In the genomic region with DNA sequence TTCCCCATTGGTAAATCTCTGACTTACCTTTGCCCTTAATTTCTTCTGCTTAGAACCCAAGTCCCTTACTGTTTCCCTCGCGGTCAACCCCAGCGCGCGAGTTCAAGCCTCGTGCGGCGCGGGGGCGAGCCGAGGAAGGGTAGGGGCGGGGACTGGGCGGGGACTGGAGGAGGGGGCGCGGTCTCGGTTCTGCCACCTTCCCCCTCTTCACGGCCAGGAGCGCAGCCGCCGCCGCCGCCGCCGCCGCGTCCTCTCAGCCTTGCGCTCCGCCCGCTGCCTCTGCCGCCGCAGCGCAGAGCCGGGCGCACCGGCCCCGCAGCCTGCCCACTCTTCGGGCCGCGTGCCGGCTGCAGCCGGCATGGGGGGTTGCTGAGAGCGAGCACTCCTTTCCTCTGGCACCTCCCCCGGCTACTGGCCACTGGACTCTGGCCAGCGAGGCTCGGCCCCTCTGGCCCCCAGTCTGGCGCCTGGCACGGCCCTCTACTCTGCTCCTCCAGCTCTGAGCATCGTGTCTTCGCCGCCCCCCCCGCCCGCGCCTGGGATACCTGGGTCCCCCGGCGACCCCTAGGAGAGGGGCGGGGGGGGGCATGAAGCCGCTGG, we compare ENCODE assay signal across 1 cellular context.
A peak's percentile ranks its signal among the peaks of the same experiment; 100 is the strongest.
TF ChIP-seq lines count a peak whose summit lies in the region.

A gene with protein sequence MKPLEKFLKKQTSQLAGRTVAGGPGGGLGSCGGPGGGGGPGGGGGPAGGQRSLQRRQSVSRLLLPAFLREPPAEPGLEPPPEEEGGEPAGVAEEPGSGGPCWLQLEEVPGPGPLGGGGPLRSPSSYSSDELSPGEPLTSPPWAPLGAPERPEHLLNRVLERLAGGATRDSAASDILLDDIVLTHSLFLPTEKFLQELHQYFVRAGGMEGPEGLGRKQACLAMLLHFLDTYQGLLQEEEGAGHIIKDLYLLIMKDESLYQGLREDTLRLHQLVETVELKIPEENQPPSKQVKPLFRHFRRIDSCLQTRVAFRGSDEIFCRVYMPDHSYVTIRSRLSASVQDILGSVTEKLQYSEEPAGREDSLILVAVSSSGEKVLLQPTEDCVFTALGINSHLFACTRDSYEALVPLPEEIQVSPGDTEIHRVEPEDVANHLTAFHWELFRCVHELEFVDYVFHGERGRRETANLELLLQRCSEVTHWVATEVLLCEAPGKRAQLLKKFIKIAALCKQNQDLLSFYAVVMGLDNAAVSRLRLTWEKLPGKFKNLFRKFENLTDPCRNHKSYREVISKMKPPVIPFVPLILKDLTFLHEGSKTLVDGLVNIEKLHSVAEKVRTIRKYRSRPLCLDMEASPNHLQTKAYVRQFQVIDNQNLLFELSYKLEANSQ (plus strand): TSS at position 196 of the 600 bp plus-strand sequence. CDS start 392 bp downstream, at position 588.

TF ChIP-seq in SK-N-SH, 30 proteins besides CTCF, POLR2A, EP300 and RAD21 (continued from another document):
- TF ChIP-seq, protein P1, sequence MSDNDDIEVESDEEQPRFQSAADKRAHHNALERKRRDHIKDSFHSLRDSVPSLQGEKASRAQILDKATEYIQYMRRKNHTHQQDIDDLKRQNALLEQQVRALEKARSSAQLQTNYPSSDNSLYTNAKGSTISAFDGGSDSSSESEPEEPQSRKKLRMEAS (IDR thresholded peaks at IDR 0.05; ENCODE audit: low read depth): peak; percentile 77
- TF ChIP-seq SIN3A (IDR thresholded peaks at IDR 0.05; ENCODE audit: borderline replicate concordance, low read depth, low read length): no peak
- peak; percentile 39; the same call in 1 of the 2 replicates for TF ChIP-seq MXI1 (IDR thresholded peaks at IDR 0.05; ENCODE audit: low read depth, low read length)
- TF ChIP-seq RFX5 (IDR thresholded peaks at IDR 0.05; ENCODE audit: low read length): no peak
- TF ChIP-seq, protein P2, sequence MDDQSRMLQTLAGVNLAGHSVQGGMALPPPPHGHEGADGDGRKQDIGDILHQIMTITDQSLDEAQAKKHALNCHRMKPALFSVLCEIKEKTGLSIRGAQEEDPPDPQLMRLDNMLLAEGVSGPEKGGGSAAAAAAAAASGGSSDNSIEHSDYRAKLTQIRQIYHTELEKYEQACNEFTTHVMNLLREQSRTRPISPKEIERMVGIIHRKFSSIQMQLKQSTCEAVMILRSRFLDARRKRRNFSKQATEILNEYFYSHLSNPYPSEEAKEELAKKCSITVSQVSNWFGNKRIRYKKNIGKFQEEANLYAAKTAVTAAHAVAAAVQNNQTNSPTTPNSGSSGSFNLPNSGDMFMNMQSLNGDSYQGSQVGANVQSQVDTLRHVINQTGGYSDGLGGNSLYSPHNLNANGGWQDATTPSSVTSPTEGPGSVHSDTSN (IDR thresholded peaks at IDR 0.05): no peak
- TF ChIP-seq EZH2phosphoT487 (IDR thresholded peaks at IDR 0.05; ENCODE audit: borderline replicate concordance, low read depth): no peak
- TF ChIP-seq, protein P3, sequence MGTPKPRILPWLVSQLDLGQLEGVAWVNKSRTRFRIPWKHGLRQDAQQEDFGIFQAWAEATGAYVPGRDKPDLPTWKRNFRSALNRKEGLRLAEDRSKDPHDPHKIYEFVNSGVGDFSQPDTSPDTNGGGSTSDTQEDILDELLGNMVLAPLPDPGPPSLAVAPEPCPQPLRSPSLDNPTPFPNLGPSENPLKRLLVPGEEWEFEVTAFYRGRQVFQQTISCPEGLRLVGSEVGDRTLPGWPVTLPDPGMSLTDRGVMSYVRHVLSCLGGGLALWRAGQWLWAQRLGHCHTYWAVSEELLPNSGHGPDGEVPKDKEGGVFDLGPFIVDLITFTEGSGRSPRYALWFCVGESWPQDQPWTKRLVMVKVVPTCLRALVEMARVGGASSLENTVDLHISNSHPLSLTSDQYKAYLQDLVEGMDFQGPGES (IDR thresholded peaks at IDR 0.05; ENCODE audit: low read depth, low read length): no peak
- no peak for TF ChIP-seq FOXJ3 (CRISPR knock-in tag; IDR thresholded peaks at IDR 0.05)
- TF ChIP-seq FOXM1 (IDR thresholded peaks at IDR 0.05; ENCODE audit: low read depth): no peak
- TF ChIP-seq CHD2 (IDR thresholded peaks at IDR 0.05; ENCODE audit: low read length, partially characterized antibody): peak; percentile 31
- TF ChIP-seq RXRA (IDR thresholded peaks at IDR 0.05; ENCODE audit: borderline replicate concordance, low read depth): no peak
- TF ChIP-seq, protein P4, sequence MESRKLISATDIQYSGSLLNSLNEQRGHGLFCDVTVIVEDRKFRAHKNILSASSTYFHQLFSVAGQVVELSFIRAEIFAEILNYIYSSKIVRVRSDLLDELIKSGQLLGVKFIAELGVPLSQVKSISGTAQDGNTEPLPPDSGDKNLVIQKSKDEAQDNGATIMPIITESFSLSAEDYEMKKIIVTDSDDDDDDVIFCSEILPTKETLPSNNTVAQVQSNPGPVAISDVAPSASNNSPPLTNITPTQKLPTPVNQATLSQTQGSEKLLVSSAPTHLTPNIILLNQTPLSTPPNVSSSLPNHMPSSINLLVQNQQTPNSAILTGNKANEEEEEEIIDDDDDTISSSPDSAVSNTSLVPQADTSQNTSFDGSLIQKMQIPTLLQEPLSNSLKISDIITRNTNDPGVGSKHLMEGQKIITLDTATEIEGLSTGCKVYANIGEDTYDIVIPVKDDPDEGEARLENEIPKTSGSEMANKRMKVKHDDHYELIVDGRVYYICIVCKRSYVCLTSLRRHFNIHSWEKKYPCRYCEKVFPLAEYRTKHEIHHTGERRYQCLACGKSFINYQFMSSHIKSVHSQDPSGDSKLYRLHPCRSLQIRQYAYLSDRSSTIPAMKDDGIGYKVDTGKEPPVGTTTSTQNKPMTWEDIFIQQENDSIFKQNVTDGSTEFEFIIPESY (IDR thresholded peaks at IDR 0.05; ENCODE audit: borderline replicate concordance, low read depth): no peak
- TF ChIP-seq, protein P5, sequence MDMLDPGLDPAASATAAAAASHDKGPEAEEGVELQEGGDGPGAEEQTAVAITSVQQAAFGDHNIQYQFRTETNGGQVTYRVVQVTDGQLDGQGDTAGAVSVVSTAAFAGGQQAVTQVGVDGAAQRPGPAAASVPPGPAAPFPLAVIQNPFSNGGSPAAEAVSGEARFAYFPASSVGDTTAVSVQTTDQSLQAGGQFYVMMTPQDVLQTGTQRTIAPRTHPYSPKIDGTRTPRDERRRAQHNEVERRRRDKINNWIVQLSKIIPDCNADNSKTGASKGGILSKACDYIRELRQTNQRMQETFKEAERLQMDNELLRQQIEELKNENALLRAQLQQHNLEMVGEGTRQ (IDR thresholded peaks at IDR 0.05; ENCODE audit: borderline replicate concordance, low read depth, low read length): no peak
- TF ChIP-seq NRF1 (IDR thresholded peaks at IDR 0.05; ENCODE audit: low read depth, low read length): peak; percentile 32; the same call in 1 of the 2 replicates
